1 cellular context compared by ENCODE assay signal in genomic region chr4:22474636-22475310, GRCh38.
TF ChIP-seq lines count a peak whose summit lies in the region.

No MANE protein-coding gene starts in this region.

TF ChIP-seq in HepG2, 621 proteins besides CTCF, POLR2A, EP300 and RAD21 (continued from another document and continues in another):
- TF ChIP-seq ZXDC (CRISPR knock-in tag; IDR thresholded peaks at IDR 0.05) (no peak), SMAD9 (CRISPR knock-in tag; IDR thresholded peaks at IDR 0.05) (no peak), HDAC2 (CRISPR knock-in tag; IDR thresholded peaks at IDR 0.05) (peak; percentile 54; the same call in 1 of the 2 replicates), ATF7 (IDR thresholded peaks at IDR 0.05) (no peak), ATF7 (CRISPR knock-in tag; IDR thresholded peaks at IDR 0.05) (no peak), ZBTB40 (IDR thresholded peaks at IDR 0.05) (no peak), ZBTB40 (CRISPR knock-in tag; IDR thresholded peaks at IDR 0.05) (no peak), ATF4 (CRISPR knock-in tag; IDR thresholded peaks at IDR 0.05) (no peak), ZNF629 (CRISPR knock-in tag; conservative IDR thresholded peaks at IDR 0.05) (peak; percentile 60; the same call in 1 of the 2 replicates), ATF3 (CRISPR knock-in tag; IDR thresholded peaks at IDR 0.05) (no peak), PLSCR1 (CRISPR knock-in tag; IDR thresholded peaks at IDR 0.05; ENCODE audit: borderline replicate concordance) (no peak), KDM5B (CRISPR knock-in tag; IDR thresholded peaks at IDR 0.05; ENCODE audit: borderline replicate concordance) (no peak), ZNF660 (CRISPR knock-in tag; IDR thresholded peaks at IDR 0.05; ENCODE audit: borderline replicate concordance, low read depth) (no peak), DNMT3B (CRISPR knock-in tag; conservative IDR thresholded peaks at IDR 0.05) (no peak), ZSCAN5A (CRISPR knock-in tag; IDR thresholded peaks at IDR 0.05; ENCODE audit: borderline replicate concordance) (no peak), ZNF850 (CRISPR knock-in tag; conservative IDR thresholded peaks at IDR 0.05) (no peak), PPARG (CRISPR knock-in tag; conservative IDR thresholded peaks at IDR 0.05) (0 out of 2 replicates have a peak, but pooled peaks have one; percentile 11), HMGA1 (CRISPR knock-in tag; conservative IDR thresholded peaks at IDR 0.05) (no peak), HNF4A (CRISPR knock-in tag; IDR thresholded peaks at IDR 0.05) (no peak), ZBTB21 (CRISPR knock-in tag; IDR thresholded peaks at IDR 0.05) (no peak), HCFC1 (IDR thresholded peaks at IDR 0.05; ENCODE audit: low read depth, low read length) (no peak), ZNF207 (IDR thresholded peaks at IDR 0.05; ENCODE audit: borderline replicate concordance) (no peak), CC2D1A (CRISPR knock-in tag; IDR thresholded peaks at IDR 0.05) (no peak), ZMYM2 (CRISPR knock-in tag; IDR thresholded peaks at IDR 0.05) (no peak), ZNF687 (CRISPR knock-in tag; IDR thresholded peaks at IDR 0.05) (no peak), DDIT3 (CRISPR knock-in tag; IDR thresholded peaks at IDR 0.05) (no peak), ZSCAN20 (CRISPR knock-in tag; IDR thresholded peaks at IDR 0.05; ENCODE audit: borderline replicate concordance) (no peak), KDM1A (CRISPR knock-in tag; IDR thresholded peaks at IDR 0.05) (no peak), SAP130 (CRISPR knock-in tag; IDR thresholded peaks at IDR 0.05; ENCODE audit: low read depth) (peak; percentile 33), SP2 (CRISPR knock-in tag; IDR thresholded peaks at IDR 0.05) (no peak), ZFP37 (CRISPR knock-in tag; IDR thresholded peaks at IDR 0.05; ENCODE audit: borderline replicate concordance) (no peak), THAP11 (CRISPR knock-in tag; IDR thresholded peaks at IDR 0.05) (0 out of 2 replicates have a peak, but pooled peaks have one; percentile 27), ZNF678 (CRISPR knock-in tag; IDR thresholded peaks at IDR 0.05) (no peak), RFX3 (CRISPR knock-in tag; IDR thresholded peaks at IDR 0.05) (no peak), DPF2 (CRISPR knock-in tag; IDR thresholded peaks at IDR 0.05; ENCODE audit: borderline replicate concordance, low read depth) (0 out of 2 replicates have a peak, but pooled peaks have one; percentile 29), GLI4 (CRISPR knock-in tag; IDR thresholded peaks at IDR 0.05; ENCODE audit: borderline replicate concordance) (no peak), MTF2 (CRISPR knock-in tag; IDR thresholded peaks at IDR 0.05; ENCODE audit: borderline replicate concordance) (no peak), TBL1XR1 (IDR thresholded peaks at IDR 0.05; ENCODE audit: borderline replicate concordance, low read length, partially characterized antibody) (no peak), TFE3 (CRISPR knock-in tag; IDR thresholded peaks at IDR 0.05) (peak; percentile 74; the same call in 1 of the 2 replicates), ZNF20 (CRISPR knock-in tag; IDR thresholded peaks at IDR 0.05) (no peak), ZNF790 (CRISPR knock-in tag; IDR thresholded peaks at IDR 0.05; ENCODE audit: borderline replicate concordance) (no peak), NFIC (IDR thresholded peaks at IDR 0.05; ENCODE audit: low read length) (no peak; the same call in 1 of the 2 replicates), MBD4 (IDR thresholded peaks at IDR 0.05; ENCODE audit: borderline replicate concordance, low read length) (no peak), CENPT (CRISPR knock-in tag; IDR thresholded peaks at IDR 0.05; ENCODE audit: low read depth) (no peak), ZNF841 (CRISPR knock-in tag; IDR thresholded peaks at IDR 0.05; ENCODE audit: borderline replicate concordance) (no peak)
